1 cellular context compared by ENCODE assay signal in the genomic region with DNA sequence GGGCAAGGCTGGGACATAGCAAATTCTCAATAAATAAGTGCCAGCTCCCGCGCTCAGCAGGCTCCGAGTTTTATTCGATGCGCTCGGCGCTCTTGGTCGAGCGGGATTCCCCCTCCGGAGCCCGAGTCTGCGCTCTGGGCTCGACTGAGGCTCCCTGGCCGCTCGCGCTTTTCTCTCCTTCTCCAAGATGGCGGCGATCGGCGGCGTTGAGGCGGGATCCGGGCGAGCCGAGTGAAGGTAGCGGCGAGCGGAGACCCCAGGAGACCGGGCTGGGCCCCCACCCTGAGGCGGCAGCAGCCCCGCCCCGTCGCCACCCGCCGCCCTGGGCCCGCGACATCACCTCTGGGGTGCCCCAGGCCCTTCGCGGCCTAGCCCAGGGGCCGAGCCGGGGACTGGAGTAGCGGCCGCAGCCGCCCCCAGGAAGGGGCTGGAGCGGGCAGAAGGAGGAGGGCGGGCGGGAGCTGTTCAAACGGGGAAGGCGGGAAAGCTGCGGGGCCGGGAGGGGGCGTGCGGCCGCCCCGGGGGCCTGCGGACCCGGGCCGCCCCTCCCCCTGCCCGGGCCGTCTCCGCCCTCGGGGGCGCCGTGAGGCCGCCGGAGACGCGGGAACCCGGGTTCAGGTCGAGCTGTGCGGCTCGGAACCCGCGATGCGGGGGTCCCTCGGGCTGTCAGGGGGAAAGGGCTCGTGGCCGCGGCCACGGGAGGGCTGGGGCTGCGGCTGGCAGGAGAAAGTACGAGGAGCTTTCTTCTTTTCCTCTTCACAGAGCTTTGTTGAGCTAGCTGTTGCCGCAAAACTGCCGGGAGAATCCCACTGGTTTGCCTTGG.
TF ChIP-seq lines count a peak whose summit lies in the region.

A gene with protein sequence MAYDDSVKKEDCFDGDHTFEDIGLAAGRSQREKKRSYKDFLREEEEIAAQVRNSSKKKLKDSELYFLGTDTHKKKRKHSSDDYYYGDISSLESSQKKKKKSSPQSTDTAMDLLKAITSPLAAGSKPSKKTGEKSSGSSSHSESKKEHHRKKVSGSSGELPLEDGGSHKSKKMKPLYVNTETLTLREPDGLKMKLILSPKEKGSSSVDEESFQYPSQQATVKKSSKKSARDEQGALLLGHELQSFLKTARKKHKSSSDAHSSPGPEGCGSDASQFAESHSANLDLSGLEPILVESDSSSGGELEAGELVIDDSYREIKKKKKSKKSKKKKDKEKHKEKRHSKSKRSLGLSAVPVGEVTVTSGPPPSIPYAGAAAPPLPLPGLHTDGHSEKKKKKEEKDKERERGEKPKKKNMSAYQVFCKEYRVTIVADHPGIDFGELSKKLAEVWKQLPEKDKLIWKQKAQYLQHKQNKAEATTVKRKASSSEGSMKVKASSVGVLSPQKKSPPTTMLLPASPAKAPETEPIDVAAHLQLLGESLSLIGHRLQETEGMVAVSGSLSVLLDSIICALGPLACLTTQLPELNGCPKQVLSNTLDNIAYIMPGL (plus strand): TSS at position 173 of the 823 bp plus-strand sequence. CDS start 4,898 bp downstream, outside the sequence.

TF ChIP-seq in K562, 482 proteins besides CTCF, POLR2A, EP300 and RAD21 (continued from another document and continues in another):
- TF ChIP-seq JUND (IDR thresholded peaks at IDR 0.05; ENCODE audit: borderline replicate concordance, low read depth, low read length) (peak; percentile 58; the same call in 1 of the 2 replicates), JUND (tag; IDR thresholded peaks at IDR 0.05; ENCODE audit: borderline replicate concordance, low read depth, low read length) (no peak), ZBTB17 (CRISPR knock-in tag; IDR thresholded peaks at IDR 0.05) (peak; percentile 99), ATF7 (IDR thresholded peaks at IDR 0.05) (0 out of 2 replicates have a peak, but pooled peaks have one; percentile 21), PURB (CRISPR knock-in tag; IDR thresholded peaks at IDR 0.05; ENCODE audit: low read depth) (no peak), MAZ (CRISPR knock-in tag; conservative IDR thresholded peaks at IDR 0.05 in 1 of 2, IDR thresholded peaks at IDR 0.05 in 1 of 2) (peak; percentile 78 to 85; a peak in 3 of 4 replicates), XRCC5 (IDR thresholded peaks at IDR 0.05; ENCODE audit: low read depth, low read length) (peak; percentile 99), NFRKB (IDR thresholded peaks at IDR 0.05; ENCODE audit: low read depth) (peak; percentile 87), SMC3 (conservative IDR thresholded peaks at IDR 0.05; ENCODE audit: insufficient read depth, low read depth, low read length) (no peak), POLR2AphosphoS5 (IDR thresholded peaks at IDR 0.05; ENCODE audit: control insufficient read depth, insufficient read depth, low read depth, low read length) (peak; percentile 42; the same call in 1 of the 2 replicates), TAF7 (tag; IDR thresholded peaks at IDR 0.05) (peak; percentile 47; the same call in 1 of the 2 replicates), ZNF324 (CRISPR knock-in tag; IDR thresholded peaks at IDR 0.05) (no peak), CXXC5 (CRISPR knock-in tag; IDR thresholded peaks at IDR 0.05) (peak; percentile 66), MYC (IDR thresholded peaks at IDR 0.05; ENCODE audit: low read depth, low read length) (peak; percentile 49; the same call in 1 of the 2 replicates), MYC (CRISPR knock-in tag; IDR thresholded peaks at IDR 0.05; ENCODE audit: borderline replicate concordance, low read depth) (no peak), EP400 (IDR thresholded peaks at IDR 0.05) (no peak; the same call in 1 of the 2 replicates), NRF1 (conservative IDR thresholded peaks at IDR 0.05 in 1 of 2, IDR thresholded peaks at IDR 0.05 in 1 of 2) (peak; percentile 61 to 69), CC2D1A (IDR thresholded peaks at IDR 0.05) (no peak), FOXP1 (CRISPR knock-in tag; IDR thresholded peaks at IDR 0.05) (0 out of 2 replicates have a peak, but pooled peaks have one; percentile 40), ETS2 (tag; IDR thresholded peaks at IDR 0.05; ENCODE audit: borderline replicate concordance, poor library complexity, severe bottlenecking) (no peak), ZFX (CRISPR knock-in tag; IDR thresholded peaks at IDR 0.05) (peak; percentile 100), SIN3B (IDR thresholded peaks at IDR 0.05; ENCODE audit: low read depth) (peak; percentile 66; the same call in 1 of the 2 replicates), TOE1 (IDR thresholded peaks at IDR 0.05; ENCODE audit: borderline replicate concordance) (0 out of 2 replicates have a peak, but pooled peaks have one; percentile 27), TOE1 (CRISPR knock-in tag; IDR thresholded peaks at IDR 0.05; ENCODE audit: borderline replicate concordance, low read depth) (no peak), TEAD1 (CRISPR knock-in tag; IDR thresholded peaks at IDR 0.05) (peak in 1 of 2 experiments; percentile 34; a peak in 1 of 4 replicates), ZEB2 (IDR thresholded peaks at IDR 0.05) (peak; percentile 52; the same call in 1 of the 2 replicates), GABPA (tag; conservative IDR thresholded peaks at IDR 0.05; ENCODE audit: low read depth) (0 out of 2 replicates have a peak, but pooled peaks have one; percentile 15), ZSCAN29 (IDR thresholded peaks at IDR 0.05) (no peak), ATF1 (CRISPR knock-in tag; IDR thresholded peaks at IDR 0.05) (no peak), ATF1 (tag; IDR thresholded peaks at IDR 0.05) (peak; percentile 38; the same call in 1 of the 2 replicates), SUPT5H (IDR thresholded peaks at IDR 0.05) (peak; percentile 57)
- TF ChIP-seq, protein P1, sequence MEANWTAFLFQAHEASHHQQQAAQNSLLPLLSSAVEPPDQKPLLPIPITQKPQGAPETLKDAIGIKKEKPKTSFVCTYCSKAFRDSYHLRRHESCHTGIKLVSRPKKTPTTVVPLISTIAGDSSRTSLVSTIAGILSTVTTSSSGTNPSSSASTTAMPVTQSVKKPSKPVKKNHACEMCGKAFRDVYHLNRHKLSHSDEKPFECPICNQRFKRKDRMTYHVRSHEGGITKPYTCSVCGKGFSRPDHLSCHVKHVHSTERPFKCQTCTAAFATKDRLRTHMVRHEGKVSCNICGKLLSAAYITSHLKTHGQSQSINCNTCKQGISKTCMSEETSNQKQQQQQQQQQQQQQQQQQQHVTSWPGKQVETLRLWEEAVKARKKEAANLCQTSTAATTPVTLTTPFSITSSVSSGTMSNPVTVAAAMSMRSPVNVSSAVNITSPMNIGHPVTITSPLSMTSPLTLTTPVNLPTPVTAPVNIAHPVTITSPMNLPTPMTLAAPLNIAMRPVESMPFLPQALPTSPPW (CRISPR knock-in tag; IDR thresholded peaks at IDR 0.05), result peak; percentile 86
- TF ChIP-seq, protein P2, sequence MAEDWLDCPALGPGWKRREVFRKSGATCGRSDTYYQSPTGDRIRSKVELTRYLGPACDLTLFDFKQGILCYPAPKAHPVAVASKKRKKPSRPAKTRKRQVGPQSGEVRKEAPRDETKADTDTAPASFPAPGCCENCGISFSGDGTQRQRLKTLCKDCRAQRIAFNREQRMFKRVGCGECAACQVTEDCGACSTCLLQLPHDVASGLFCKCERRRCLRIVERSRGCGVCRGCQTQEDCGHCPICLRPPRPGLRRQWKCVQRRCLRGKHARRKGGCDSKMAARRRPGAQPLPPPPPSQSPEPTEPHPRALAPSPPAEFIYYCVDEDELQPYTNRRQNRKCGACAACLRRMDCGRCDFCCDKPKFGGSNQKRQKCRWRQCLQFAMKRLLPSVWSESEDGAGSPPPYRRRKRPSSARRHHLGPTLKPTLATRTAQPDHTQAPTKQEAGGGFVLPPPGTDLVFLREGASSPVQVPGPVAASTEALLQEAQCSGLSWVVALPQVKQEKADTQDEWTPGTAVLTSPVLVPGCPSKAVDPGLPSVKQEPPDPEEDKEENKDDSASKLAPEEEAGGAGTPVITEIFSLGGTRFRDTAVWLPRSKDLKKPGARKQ (CRISPR knock-in tag; IDR thresholded peaks at IDR 0.05), result no peak
- TF ChIP-seq, protein P3, sequence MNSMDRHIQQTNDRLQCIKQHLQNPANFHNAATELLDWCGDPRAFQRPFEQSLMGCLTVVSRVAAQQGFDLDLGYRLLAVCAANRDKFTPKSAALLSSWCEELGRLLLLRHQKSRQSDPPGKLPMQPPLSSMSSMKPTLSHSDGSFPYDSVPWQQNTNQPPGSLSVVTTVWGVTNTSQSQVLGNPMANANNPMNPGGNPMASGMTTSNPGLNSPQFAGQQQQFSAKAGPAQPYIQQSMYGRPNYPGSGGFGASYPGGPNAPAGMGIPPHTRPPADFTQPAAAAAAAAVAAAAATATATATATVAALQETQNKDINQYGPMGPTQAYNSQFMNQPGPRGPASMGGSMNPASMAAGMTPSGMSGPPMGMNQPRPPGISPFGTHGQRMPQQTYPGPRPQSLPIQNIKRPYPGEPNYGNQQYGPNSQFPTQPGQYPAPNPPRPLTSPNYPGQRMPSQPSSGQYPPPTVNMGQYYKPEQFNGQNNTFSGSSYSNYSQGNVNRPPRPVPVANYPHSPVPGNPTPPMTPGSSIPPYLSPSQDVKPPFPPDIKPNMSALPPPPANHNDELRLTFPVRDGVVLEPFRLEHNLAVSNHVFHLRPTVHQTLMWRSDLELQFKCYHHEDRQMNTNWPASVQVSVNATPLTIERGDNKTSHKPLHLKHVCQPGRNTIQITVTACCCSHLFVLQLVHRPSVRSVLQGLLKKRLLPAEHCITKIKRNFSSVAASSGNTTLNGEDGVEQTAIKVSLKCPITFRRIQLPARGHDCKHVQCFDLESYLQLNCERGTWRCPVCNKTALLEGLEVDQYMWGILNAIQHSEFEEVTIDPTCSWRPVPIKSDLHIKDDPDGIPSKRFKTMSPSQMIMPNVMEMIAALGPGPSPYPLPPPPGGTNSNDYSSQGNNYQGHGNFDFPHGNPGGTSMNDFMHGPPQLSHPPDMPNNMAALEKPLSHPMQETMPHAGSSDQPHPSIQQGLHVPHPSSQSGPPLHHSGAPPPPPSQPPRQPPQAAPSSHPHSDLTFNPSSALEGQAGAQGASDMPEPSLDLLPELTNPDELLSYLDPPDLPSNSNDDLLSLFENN (IDR thresholded peaks at IDR 0.05; ENCODE audit: low read depth in 2 of 2, low read length in 2 of 2), result peak in 1 of 2 experiments; percentile 94; a peak in 2 of 4 replicates
- TF ChIP-seq, protein P4, sequence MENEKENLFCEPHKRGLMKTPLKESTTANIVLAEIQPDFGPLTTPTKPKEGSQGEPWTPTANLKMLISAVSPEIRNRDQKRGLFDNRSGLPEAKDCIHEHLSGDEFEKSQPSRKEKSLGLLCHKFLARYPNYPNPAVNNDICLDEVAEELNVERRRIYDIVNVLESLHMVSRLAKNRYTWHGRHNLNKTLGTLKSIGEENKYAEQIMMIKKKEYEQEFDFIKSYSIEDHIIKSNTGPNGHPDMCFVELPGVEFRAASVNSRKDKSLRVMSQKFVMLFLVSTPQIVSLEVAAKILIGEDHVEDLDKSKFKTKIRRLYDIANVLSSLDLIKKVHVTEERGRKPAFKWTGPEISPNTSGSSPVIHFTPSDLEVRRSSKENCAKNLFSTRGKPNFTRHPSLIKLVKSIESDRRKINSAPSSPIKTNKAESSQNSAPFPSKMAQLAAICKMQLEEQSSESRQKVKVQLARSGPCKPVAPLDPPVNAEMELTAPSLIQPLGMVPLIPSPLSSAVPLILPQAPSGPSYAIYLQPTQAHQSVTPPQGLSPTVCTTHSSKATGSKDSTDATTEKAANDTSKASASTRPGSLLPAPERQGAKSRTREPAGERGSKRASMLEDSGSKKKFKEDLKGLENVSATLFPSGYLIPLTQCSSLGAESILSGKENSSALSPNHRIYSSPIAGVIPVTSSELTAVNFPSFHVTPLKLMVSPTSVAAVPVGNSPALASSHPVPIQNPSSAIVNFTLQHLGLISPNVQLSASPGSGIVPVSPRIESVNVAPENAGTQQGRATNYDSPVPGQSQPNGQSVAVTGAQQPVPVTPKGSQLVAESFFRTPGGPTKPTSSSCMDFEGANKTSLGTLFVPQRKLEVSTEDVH (IDR thresholded peaks at IDR 0.05; ENCODE audit: low read depth, partially characterized antibody), result peak; percentile 68
- TF ChIP-seq, protein P5, sequence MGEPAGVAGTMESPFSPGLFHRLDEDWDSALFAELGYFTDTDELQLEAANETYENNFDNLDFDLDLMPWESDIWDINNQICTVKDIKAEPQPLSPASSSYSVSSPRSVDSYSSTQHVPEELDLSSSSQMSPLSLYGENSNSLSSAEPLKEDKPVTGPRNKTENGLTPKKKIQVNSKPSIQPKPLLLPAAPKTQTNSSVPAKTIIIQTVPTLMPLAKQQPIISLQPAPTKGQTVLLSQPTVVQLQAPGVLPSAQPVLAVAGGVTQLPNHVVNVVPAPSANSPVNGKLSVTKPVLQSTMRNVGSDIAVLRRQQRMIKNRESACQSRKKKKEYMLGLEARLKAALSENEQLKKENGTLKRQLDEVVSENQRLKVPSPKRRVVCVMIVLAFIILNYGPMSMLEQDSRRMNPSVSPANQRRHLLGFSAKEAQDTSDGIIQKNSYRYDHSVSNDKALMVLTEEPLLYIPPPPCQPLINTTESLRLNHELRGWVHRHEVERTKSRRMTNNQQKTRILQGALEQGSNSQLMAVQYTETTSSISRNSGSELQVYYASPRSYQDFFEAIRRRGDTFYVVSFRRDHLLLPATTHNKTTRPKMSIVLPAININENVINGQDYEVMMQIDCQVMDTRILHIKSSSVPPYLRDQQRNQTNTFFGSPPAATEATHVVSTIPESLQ (CRISPR knock-in tag; IDR thresholded peaks at IDR 0.05), result no peak
- TF ChIP-seq, protein P6, sequence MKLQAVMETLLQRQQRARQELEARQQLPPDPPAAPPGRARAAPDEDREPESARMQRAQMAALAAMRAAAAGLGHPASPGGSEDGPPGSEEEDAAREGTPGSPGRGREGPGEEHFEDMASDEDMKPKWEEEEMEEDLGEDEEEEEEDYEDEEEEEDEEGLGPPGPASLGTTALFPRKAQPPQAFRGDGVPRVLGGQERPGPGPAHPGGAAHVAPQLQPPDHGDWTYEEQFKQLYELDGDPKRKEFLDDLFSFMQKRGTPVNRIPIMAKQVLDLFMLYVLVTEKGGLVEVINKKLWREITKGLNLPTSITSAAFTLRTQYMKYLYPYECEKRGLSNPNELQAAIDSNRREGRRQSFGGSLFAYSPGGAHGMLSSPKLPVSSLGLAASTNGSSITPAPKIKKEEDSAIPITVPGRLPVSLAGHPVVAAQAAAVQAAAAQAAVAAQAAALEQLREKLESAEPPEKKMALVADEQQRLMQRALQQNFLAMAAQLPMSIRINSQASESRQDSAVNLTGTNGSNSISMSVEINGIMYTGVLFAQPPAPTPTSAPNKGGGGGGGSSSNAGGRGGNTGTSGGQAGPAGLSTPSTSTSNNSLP (IDR thresholded peaks at IDR 0.05; ENCODE audit: borderline replicate concordance, low read depth, low read length), result peak; percentile 91
- TF ChIP-seq, protein P7, sequence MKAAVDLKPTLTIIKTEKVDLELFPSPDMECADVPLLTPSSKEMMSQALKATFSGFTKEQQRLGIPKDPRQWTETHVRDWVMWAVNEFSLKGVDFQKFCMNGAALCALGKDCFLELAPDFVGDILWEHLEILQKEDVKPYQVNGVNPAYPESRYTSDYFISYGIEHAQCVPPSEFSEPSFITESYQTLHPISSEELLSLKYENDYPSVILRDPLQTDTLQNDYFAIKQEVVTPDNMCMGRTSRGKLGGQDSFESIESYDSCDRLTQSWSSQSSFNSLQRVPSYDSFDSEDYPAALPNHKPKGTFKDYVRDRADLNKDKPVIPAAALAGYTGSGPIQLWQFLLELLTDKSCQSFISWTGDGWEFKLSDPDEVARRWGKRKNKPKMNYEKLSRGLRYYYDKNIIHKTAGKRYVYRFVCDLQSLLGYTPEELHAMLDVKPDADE (conservative IDR thresholded peaks at IDR 0.05; ENCODE audit: control insufficient read depth, low read depth, low read length), result peak; percentile 62; the same call in 1 of the 2 replicates
